20 cellular contexts compared by ENCODE assay signal in genomic region chrX:153501530-153501929, GRCh38. TPM values are rescaled to one million over a fixed set of nuclear protein-coding genes. Genes with fewer than 3 reads are reported as not detected.
"Had no signal": no experiment of that assay in that cellular context is flagged by ENCODE, and none has a peak within 500 bp of the region (broad histone marks: within the 10 kb centered on the region; RNA-seq: fewer than 3 reads in every experiment).

No MANE protein-coding gene starts in this region.

- H3K4me1 ChIP-seq: colonic mucosa, thyroid gland, upper lobe of left lung had no signal

- H3K27me3 ChIP-seq: colonic mucosa, right atrium auricular region, thyroid gland, upper lobe of left lung, vagina had no signal

- H3K27ac Mint-ChIP-seq: endodermal cell; naive thymus-derived CD8-positive, alpha-beta T cell had no signal

- ATAC-seq: heart right ventricle; mucosa of descending colon; naive thymus-derived CD8-positive, alpha-beta T cell had no signal

- H3K9me3 Mint-ChIP-seq: naive thymus-derived CD8-positive, alpha-beta T cell had no signal

- H3K36me3 ChIP-seq: colonic mucosa, heart right ventricle, right atrium auricular region, thyroid gland, upper lobe of left lung, vagina had no signal

- H3K27ac ChIP-seq: colonic mucosa, heart right ventricle, thyroid gland, vagina had no signal

- H3K9me3 ChIP-seq: colonic mucosa, heart right ventricle, mucosa of descending colon, right atrium auricular region, thyroid gland, upper lobe of left lung, vagina had no signal

- FAIRE-seq: islet of Langerhans, small intestine had no signal

- DNase-seq: colonic mucosa; effector CD4-positive, alpha-beta T cell; endodermal cell; foreskin melanocyte; heart right ventricle; kidney glomerular epithelial cell; mucosa of descending colon; naive thymus-derived CD8-positive, alpha-beta T cell; small intestine; stimulated activated CD4-positive, alpha-beta T cell treated with anti-CD3 and anti-CD28 coated beads, Interleukin-2, amount 100 ng/mL, for 48 hours; stimulated activated naive CD4-positive, alpha-beta T cell treated with Interleukin-2 at 50 U/mL for 16 hours; thyroid gland had no signal

- H3K4me1 Mint-ChIP-seq: endodermal cell; naive thymus-derived CD8-positive, alpha-beta T cell had no signal

- H3K36me3 Mint-ChIP-seq: naive thymus-derived CD8-positive, alpha-beta T cell had no signal

- H3K4me3 Mint-ChIP-seq: endodermal cell; naive thymus-derived CD8-positive, alpha-beta T cell had no signal

- H3K4me3 ChIP-seq: colonic mucosa, heart right ventricle, mucosa of descending colon, right atrium auricular region, thyroid gland, upper lobe of left lung, vagina had no signal

RNA-seq across cellular contexts. Expression of gene BGN, which starts 6.8 kb away (rescaled TPM):
- total RNA-seq: naive thymus-derived CD8-positive, alpha-beta T cell had no signal

RNA-seq across cellular contexts. Expression of gene ATP2B3, which starts 15.9 kb away (rescaled TPM):
- total RNA-seq: dermis microvascular lymphatic vessel endothelial cell; endodermal cell; heart right ventricle; liver; lung microvascular endothelial cell; mesenteric fat pad; naive thymus-derived CD8-positive, alpha-beta T cell; right atrium auricular region; thyroid gland had no signal
